ENCODE assay signal across 31 cellular contexts in the genomic region with DNA sequence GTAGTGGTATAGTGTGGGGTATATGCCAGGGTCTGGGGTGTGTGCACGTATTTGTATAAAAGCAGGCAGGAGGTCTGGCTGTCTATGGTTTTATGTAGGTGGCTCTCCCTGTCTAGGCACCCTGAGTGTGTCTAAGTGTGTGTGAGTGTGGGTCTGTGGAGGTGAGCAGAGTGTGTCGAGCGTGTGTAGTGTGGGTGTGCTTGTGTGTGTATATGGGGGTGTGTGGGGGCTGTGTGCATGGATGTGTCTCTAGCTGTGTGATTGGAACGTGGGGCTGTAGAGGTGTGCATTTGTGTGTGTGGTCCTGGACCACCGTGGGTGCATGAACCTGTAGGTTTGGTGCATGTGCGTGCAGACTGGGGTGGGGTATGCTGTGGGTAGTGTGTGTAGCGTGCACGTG. TPM values are rescaled to one million over a fixed set of nuclear protein-coding genes. Genes with fewer than 3 reads are reported as not detected.
"Had no signal": no experiment of that assay in that cellular context is flagged by ENCODE, and none has a peak within 500 bp of the region (broad histone marks: within the 10 kb centered on the region; RNA-seq: fewer than 3 reads in every experiment).

No MANE protein-coding gene starts in this region.

- DNase-seq: cortex of kidney; effector memory CD8-positive, alpha-beta T cell; erythroblast; esophagus squamous epithelium; foreskin melanocyte; glutamatergic neuron; heart right ventricle; hippocampal formation; kidney glomerular epithelial cell; left ventricle myocardium superior; lower lobe of right lung; natural killer cell; nucleus accumbens; stimulated activated CD4-positive, alpha-beta T cell treated with anti-CD3 and anti-CD28 coated beads, Interleukin-2, amount 100 ng/mL, for 24 hours; stimulated activated CD4-positive, alpha-beta T cell treated with anti-CD3 and anti-CD28 coated beads, Interleukin-4, amount 100 ng/mL, for 24 hours; stimulated activated naive CD8-positive, alpha-beta T cell treated with anti-CD3 and anti-CD28 coated beads, Interleukin-15, Interleukin-2, amounts not matched to agents 100 U/mL and 50 U/mL, for 24 hours; substantia nigra; testis; tibial artery; upper lobe of left lung had no signal

- H3K36me3 ChIP-seq: esophagus squamous epithelium, heart right ventricle, lower lobe of right lung, neural progenitor cell, prostate gland, right atrium auricular region, tibial artery, upper lobe of left lung had no signal

- H3K4me3 ChIP-seq: esophagus squamous epithelium, heart right ventricle, lower lobe of right lung, neural progenitor cell, prostate gland, right atrium auricular region, testis, tibial artery, upper lobe of left lung had no signal

- H3K27ac ChIP-seq: esophagus squamous epithelium, heart right ventricle, lower lobe of right lung, neural progenitor cell, prostate gland, right atrium auricular region, testis, tibial artery, upper lobe of left lung had no signal

- H2AFZ ChIP-seq: neural progenitor cell had no signal

- ATAC-seq: effector memory CD8-positive, alpha-beta T cell; heart right ventricle; left ventricle myocardium superior; sciatic nerve; stimulated activated memory B cell treated with anti-CD40 and anti-IgM and Interleukin-4, amounts not matched to agents 10 μg/mL and 1 μg/mL and 100 μg/mL, for 72 hours; stimulated activated naive CD8-positive, alpha-beta T cell treated with anti-CD3 and anti-CD28 coated beads, Interleukin-15, Interleukin-2, amounts not matched to agents 100 U/mL and 50 U/mL, for 24 hours had no signal

- H3K27me3 ChIP-seq: neural progenitor cell, right atrium auricular region, testis, tibial artery, upper lobe of left lung had no signal

- FAIRE-seq: endometrium, islet of Langerhans, urothelium cell line had no signal

- H3K4me1 ChIP-seq: esophagus squamous epithelium, heart right ventricle, lower lobe of right lung, neural progenitor cell, prostate gland, right atrium auricular region, testis, tibial artery, upper lobe of left lung had no signal

- H3K9ac ChIP-seq: neural progenitor cell had no signal

- H3K9me3 ChIP-seq: esophagus squamous epithelium, heart right ventricle, lower lobe of right lung, prostate gland, right atrium auricular region, testis, tibial artery, upper lobe of left lung had no signal

- H3K36me3 Mint-ChIP-seq: natural killer cell; neural progenitor cell; stimulated activated memory B cell treated with anti-CD40 and anti-IgM and Interleukin-4, amounts not matched to agents 10 μg/mL and 1 μg/mL and 100 μg/mL, for 72 hours had no signal

- H3K27ac Mint-ChIP-seq: effector memory CD8-positive, alpha-beta T cell; natural killer cell; neural progenitor cell; stimulated activated memory B cell treated with anti-CD40 and anti-IgM and Interleukin-4, amounts not matched to agents 10 μg/mL and 1 μg/mL and 100 μg/mL, for 72 hours had no signal

- H3K4me3 Mint-ChIP-seq: effector memory CD8-positive, alpha-beta T cell; natural killer cell; neural progenitor cell; stimulated activated memory B cell treated with anti-CD40 and anti-IgM and Interleukin-4, amounts not matched to agents 10 μg/mL and 1 μg/mL and 100 μg/mL, for 72 hours had no signal

- H3K4me2 ChIP-seq: neural progenitor cell had no signal

- H3K4me1 Mint-ChIP-seq: natural killer cell; neural progenitor cell; stimulated activated memory B cell treated with anti-CD40 and anti-IgM and Interleukin-4, amounts not matched to agents 10 μg/mL and 1 μg/mL and 100 μg/mL, for 72 hours had no signal

- H3K9me3 Mint-ChIP-seq: effector memory CD8-positive, alpha-beta T cell; natural killer cell; neural progenitor cell; stimulated activated memory B cell treated with anti-CD40 and anti-IgM and Interleukin-4, amounts not matched to agents 10 μg/mL and 1 μg/mL and 100 μg/mL, for 72 hours had no signal

RNA-seq across cellular contexts. Expression of gene SPACA3, which starts 27.5 kb away (rescaled TPM):
- total RNA-seq: dermis microvascular lymphatic vessel endothelial cell, esophagus squamous epithelium, heart right ventricle, left ventricle myocardium superior, lower lobe of right lung, mononuclear cell, natural killer cell, osteocyte, right atrium auricular region, upper lobe of left lung had no signal
- polyA plus RNA-seq: heart right ventricle had no signal
